ENCODE assay signal across 9 cellular contexts in the genomic region with DNA sequence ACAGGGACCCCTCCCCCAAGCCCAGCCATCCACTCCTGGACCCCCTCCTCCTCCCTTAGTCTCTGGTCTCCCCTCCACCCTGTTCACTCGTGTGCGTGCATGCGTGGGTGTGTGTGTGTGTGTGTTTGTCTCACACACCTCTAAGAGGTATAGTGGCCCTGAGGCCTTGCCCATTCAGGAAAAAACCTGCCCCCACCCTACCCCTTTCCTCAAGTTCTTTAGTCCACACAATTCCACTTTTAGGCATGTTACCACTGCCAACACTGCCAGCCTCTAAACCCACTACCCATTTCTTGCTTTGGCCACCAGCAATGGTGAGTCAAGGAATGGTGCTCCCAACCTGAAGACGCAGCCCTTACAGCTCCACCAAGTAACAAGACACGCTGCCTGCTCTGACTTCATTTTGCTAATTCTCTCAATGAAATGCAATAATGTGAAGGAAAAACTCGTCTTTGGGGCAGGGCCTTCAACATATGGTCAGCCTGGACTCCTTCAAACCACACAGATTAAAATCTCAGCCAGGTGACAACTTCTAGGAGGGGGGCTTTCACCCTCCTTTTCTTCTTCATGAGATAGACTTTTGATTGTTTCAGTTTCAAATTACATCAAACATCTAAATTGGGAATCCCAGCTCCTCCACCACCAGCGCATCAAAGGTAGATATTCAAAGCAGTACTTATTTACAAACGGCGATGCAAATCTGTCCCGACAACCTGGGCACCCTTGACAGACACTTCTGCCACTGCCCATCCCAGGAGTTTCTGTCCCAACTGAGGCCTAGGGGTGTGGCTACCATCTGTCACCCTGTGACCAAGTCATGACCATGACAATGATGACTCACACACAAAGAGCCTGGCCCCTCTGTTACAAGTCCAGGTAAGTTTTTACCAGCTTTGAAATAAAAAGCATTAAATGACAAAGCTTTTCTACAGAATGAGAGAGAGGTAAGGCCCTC. TPM values are rescaled to one million over a fixed set of nuclear protein-coding genes. Genes with fewer than 3 reads are reported as not detected.
DNase-seq lines count a peak whose midpoint lies in the region; TF ChIP-seq lines count a peak whose summit lies in the region.
"Had no signal": no experiment of that assay in that cellular context is flagged by ENCODE, and none has a peak within 500 bp of the region (broad histone marks: within the 10 kb centered on the region; RNA-seq: fewer than 3 reads in every experiment).

No MANE protein-coding gene starts in this region.

- peaks cover 2% of the 10 kb centered on the region; the same call in 1 of the 2 replicates for H3K36me3 Mint-ChIP-seq in HFFc6 (ENCODE audit: low read depth)

- POLR2A ChIA-PET in OCI-LY7 (lab: Charles Lee) = interaction anchor here (0.6 to 1.5 kb wide), 4 partner anchors 11 to 119 kb away, joined by 3 to 4 read pairs (median 3); no protein-coding TSS in a partner anchor

- no peaks in the 10 kb centered on the region for H3K9me3 Mint-ChIP-seq in HFFc6

- BruUV-seq in OCI-LY7 (replicated peaks; lab: Mats Ljungman, UMichigan) = no TSS peak

- H3K4me1 Mint-ChIP-seq in HFFc6 (ENCODE audit: low read depth) = peaks cover 25% of the 10 kb centered on the region

- H3K4me2 ChIP-seq in OCI-LY7 (ENCODE audit: low read length) = peak overlapping the region; percentile 82

- CTCF ChIA-PET in OCI-LY7 (lab: Charles Lee; ENCODE audit: unreplicated experiment) = interaction anchor here (0.6 kb wide), 1 partner anchor 171 kb away, joined by 3 read pairs; the partner anchor contains the start of gene ACOT11

- no peaks in the 10 kb centered on the region for H3K9me3 ChIP-seq in OCI-LY7 (ENCODE audit: low read length)
- H3K9me3 ChIP-seq in liver (ENCODE audit: control insufficient read depth in 4 of 4, low read length in 3 of 4) = no peaks in the 10 kb centered on the region
- no peaks in the 10 kb centered on the region for H3K9me3 ChIP-seq in breast epithelium
- H3K9me3 ChIP-seq: thoracic aorta had no signal

- H3K4me1 ChIP-seq in OCI-LY7 (ENCODE audit: insufficient read depth, low read length, poor library complexity, severe bottlenecking) (peaks cover 83% of the 10 kb centered on the region), liver (ENCODE audit: control insufficient read depth in 4 of 4, insufficient read depth in 4 of 4, low read length in 3 of 4) (peaks cover 28 to 53% (median 40%) of the 10 kb centered on the region in 4 donors), breast epithelium (peaks cover 0 to 6% of the 10 kb centered on the region in 2 donors)

- intact Hi-C loops in OCI-LY7 (cut with micrococcal nuclease; ENCODE audit: unreplicated experiment) = loop anchor here (1.0 kb wide), 2 partner anchors 31 to 112 kb away; no protein-coding TSS in a partner anchor
- intact Hi-C loops in breast epithelium (cut with DNase I; ENCODE audit: low total_unique reads) = no loop called here

- no peaks in the 10 kb centered on the region for H3K9me2 ChIP-seq in OCI-LY7 (ENCODE audit: insufficient read depth, low read length)

- 0 out of 2 replicates have a peak, but pooled peaks have one; percentile 5 for TF ChIP-seq CTCF in HFFc6 (IDR thresholded peaks at IDR 0.05)
- TF ChIP-seq CTCF in OCI-LY7 (conservative IDR thresholded peaks at IDR 0.05; ENCODE audit: low read length) = no peak
- no peak for TF ChIP-seq CTCF in liver (IDR thresholded peaks at IDR 0.05; ENCODE audit: low read depth, low read length, missing input control)
- no peak for TF ChIP-seq CTCF in breast epithelium (IDR thresholded peaks at IDR 0.05)

- DNase-seq in NCI-H82 (lab: John Stamatoyannopoulos, UW) = peak; percentile 21
- DNase-seq in NCI-H82 treated with DMSO at 0.1 percent for 48 hours (lab: John Stamatoyannopoulos, UW; ENCODE audit: unreplicated experiment) = no peak
- no peak for DNase-seq in HFFc6
- DNase-seq in OCI-LY7 (ENCODE audit: low spot score) = peak; percentile 72
- DNase-seq in breast epithelium (ENCODE audit: low spot score in 2 of 2) = no peak
- no peak for DNase-seq in GDM1 (lab: John Stamatoyannopoulos, UW)
- no peak for DNase-seq in NCI-H2029 (lab: John Stamatoyannopoulos, UW)

- WGBS in liver = 91% methylated on average over 10 of the region's 10 CpGs

- H3K9ac ChIP-seq in liver (ENCODE audit: low read depth in 1 of 2, low read length in 2 of 2) = no peak overlapping the region

- H3K79me2 ChIP-seq in OCI-LY7 (ENCODE audit: insufficient read depth, low read depth, low read length) = peaks cover 35% of the 10 kb centered on the region; the same call in 1 of the 2 replicates

- H2AFZ ChIP-seq in OCI-LY7 (ENCODE audit: low read length) = no peak overlapping the region; the same call in 1 of the 2 replicates

- H3K27me3 Mint-ChIP-seq in HFFc6 (ENCODE audit: insufficient read depth) = no peaks in the 10 kb centered on the region

- H3K4me3 Mint-ChIP-seq in HFFc6 = no peak overlapping the region

- no peaks in the 10 kb centered on the region for H4K20me1 ChIP-seq in OCI-LY7 (ENCODE audit: insufficient read depth, low read length)

- peak overlapping the region; percentile 57 for H3K4me3 ChIP-seq in OCI-LY7 (ENCODE audit: low read depth, low read length, poor library complexity, severe bottlenecking)
- no peak overlapping the region for H3K4me3 ChIP-seq in liver (ENCODE audit: low read depth in 1 of 3, low read length in 3 of 3)
- no peak overlapping the region for H3K4me3 ChIP-seq in breast epithelium
- H3K4me3 ChIP-seq: thoracic aorta had no signal

- no peak for TF ChIP-seq POLR2A in breast epithelium (IDR thresholded peaks at IDR 0.05)

- peak overlapping the region; percentile 95 for H3K27ac ChIP-seq in OCI-LY7 (ENCODE audit: low read depth, low read length, poor library complexity, severe bottlenecking)
- peak overlapping the region; percentile 5 to 14 for H3K27ac ChIP-seq in liver (ENCODE audit: low read depth in 1 of 2, low read length in 2 of 2)
- H3K27ac ChIP-seq in breast epithelium = no peak overlapping the region
- H3K27ac ChIP-seq: thoracic aorta had no signal

- no peaks in the 10 kb centered on the region for H3K27me3 ChIP-seq in liver (ENCODE audit: control insufficient read depth in 4 of 4, insufficient read depth in 4 of 4, low read length in 3 of 4)
- H3K27me3 ChIP-seq in breast epithelium = no peaks in the 10 kb centered on the region

- H3K36me3 ChIP-seq in OCI-LY7 (ENCODE audit: insufficient read depth, low read length) = peaks cover 6% of the 10 kb centered on the region; the same call in 1 of the 2 replicates
- no peaks in the 10 kb centered on the region for H3K36me3 ChIP-seq in liver (ENCODE audit: control insufficient read depth in 4 of 4, insufficient read depth in 3 of 4, low read depth in 1 of 4, low read length in 3 of 4)
- no peaks in the 10 kb centered on the region for H3K36me3 ChIP-seq in breast epithelium

- H3K27ac Mint-ChIP-seq in HFFc6 = 0 out of 2 replicates have a peak overlapping the region, but pooled peaks have one; percentile 53

- TF ChIP-seq RAD21 in liver (IDR thresholded peaks at IDR 0.05) = no peak

TF ChIP-seq in liver, 16 proteins besides CTCF, POLR2A, EP300 and RAD21:
- TF ChIP-seq GABPA (IDR thresholded peaks at IDR 0.05 in 1 of 2, conservative IDR thresholded peaks at IDR 0.05 in 1 of 2) (no peak), EGR1 (IDR thresholded peaks at IDR 0.05; ENCODE audit: low read depth in 2 of 2) (no peak), RXRA (IDR thresholded peaks at IDR 0.05) (no peak), JUND (IDR thresholded peaks at IDR 0.05) (peak; percentile 41 to 43)

RNA-seq across cellular contexts. Expression of gene SSBP3, which starts 29.8 kb away (rescaled TPM):
- total RNA-seq in HFFc6 (2021; fragmentation: NEBNext Ultra II Directional; extraction: Animal tissue kit (Norgen Biotek cat#: 25700)) = 10 to 100 TPM; 42.3 to 72.2 (median 58.1) TPM
- 11.2 and 16.5 TPM in 2 replicates for total RNA-seq in OCI-LY7 (2014; rRNA removed; shearing (Covaris generic))
- 44.9 and 53.2 TPM in 2 replicates for total RNA-seq in OCI-LY7 (2022)
- total RNA-seq in liver = 10 to 100 TPM in 1 of 2 donors, 1 to 10 TPM in 1; 7.7 to 24.7 TPM
- 10 to 100 TPM; 16.5 to 18.0 TPM for polyA plus RNA-seq in liver
- total RNA-seq in breast epithelium = 10 to 100 TPM; 21.3 to 28.0 (median 25.6) TPM

Comparison
In these comparisons a context has a peak if more than half of its experiments do, and no peak if none do; other contexts are left out.
1. DNase-seq: peak in NCI-H82 (single experiment) and OCI-LY7 (single experiment); none in NCI-H82 treated with DMSO at 0.1 percent for 48 hours (single experiment), HFFc6 (single experiment), breast epithelium (0 of 2), GDM1 (single experiment) and NCI-H2029 (single experiment).
2. H3K27ac ChIP-seq: peak in OCI-LY7 (single experiment) and liver (2 of 2); none in breast epithelium (0 of 2).